ENCODE assay signal across 5 cellular contexts in genomic region chr11:50247309-50247874, GRCh38.
"Had no signal": no experiment of that assay in that cellular context is flagged by ENCODE, and none has a peak within 500 bp of the region (broad histone marks: within the 10 kb centered on the region; RNA-seq: fewer than 3 reads in every experiment).

No MANE protein-coding gene starts in this region.

- H3K27ac Mint-ChIP-seq: IgD-negative memory B cell had no signal

- H3K27me3 Mint-ChIP-seq: IgD-negative memory B cell had no signal

- H3K4me3 Mint-ChIP-seq: IgD-negative memory B cell had no signal

- H3K36me3 Mint-ChIP-seq: IgD-negative memory B cell had no signal

- DNase-seq: IMR-90 had no signal

- H3K27ac ChIP-seq: HL-60 had no signal

- H3K4me3 ChIP-seq: K562 had no signal

- H3K4me1 Mint-ChIP-seq: IgD-negative memory B cell had no signal

- ATAC-seq: HepG2, K562 had no signal
